ENCODE assay signal across 17 cellular contexts in the genomic region with DNA sequence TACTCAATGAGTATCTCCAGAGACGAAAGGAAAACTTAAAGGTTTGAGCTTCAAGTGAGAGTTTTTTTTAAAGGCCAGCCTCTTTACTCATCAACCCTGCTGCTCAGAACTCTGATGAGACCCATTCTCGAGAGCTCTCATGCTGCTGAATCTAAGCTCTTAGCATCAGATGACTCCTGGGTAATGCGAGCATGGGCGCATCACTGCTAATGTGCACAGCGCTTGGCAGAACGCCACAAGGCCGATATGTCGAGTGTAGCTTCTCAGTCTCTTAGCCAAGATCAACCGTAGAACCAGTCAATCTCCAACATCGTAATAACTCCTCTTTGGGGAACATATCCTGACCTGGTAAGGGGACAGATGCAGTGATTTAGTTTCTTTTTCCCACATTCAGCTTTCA. TPM values are rescaled to one million over a fixed set of nuclear protein-coding genes. Genes with fewer than 3 reads are reported as not detected.
DNase-seq lines count a peak whose midpoint lies in the region; ATAC-seq and TF ChIP-seq lines count a peak whose summit lies in the region.
"Had no signal": no experiment of that assay in that cellular context is flagged by ENCODE, and none has a peak within 500 bp of the region (broad histone marks: within the 10 kb centered on the region; RNA-seq: fewer than 3 reads in every experiment).

No MANE protein-coding gene starts in this region.

- H3K4me2 ChIP-seq in GM23248 (ENCODE audit: unreplicated experiment) (no peak overlapping the region), PC-3 (ENCODE audit: low read length) (no peak overlapping the region)

- WGBS in GM23248 (ENCODE audit: low coverage in 1 of 2, low lambda C conversion rate in 2 of 2, missing lambda C conversion rate in 2 of 2), 2 experiments: 87 to 89% methylated on average over 10 of the region's 10 CpGs

- H3K9me3 ChIP-seq in GM23248 (ENCODE audit: low read depth) (no peaks in the 10 kb centered on the region), PC-3 (ENCODE audit: low read length) (no peaks in the 10 kb centered on the region)
- H3K9me3 ChIP-seq: heart right ventricle had no signal

- H3K9me2 ChIP-seq in GM23248 (ENCODE audit: insufficient read depth) (no peaks in the 10 kb centered on the region), PC-3 (replicated peaks; ENCODE audit: low read length) (no peaks in the 10 kb centered on the region)

- peaks cover 13% of the 10 kb centered on the region for H3K4me1 ChIP-seq in GM23248 (ENCODE audit: insufficient read depth)
- H3K4me1 ChIP-seq in PC-3 (ENCODE audit: insufficient read depth, low read length): no peaks in the 10 kb centered on the region
- H3K4me1 ChIP-seq: heart right ventricle had no signal

- no TSS peak for BruUV-seq in PC-3 (replicated peaks; lab: Mats Ljungman, UMichigan)

- intact Hi-C loops in PC-3 (cut with micrococcal nuclease): no loop called here

- H2AFZ ChIP-seq in GM23248 (no peak overlapping the region), PC-3 (ENCODE audit: low read length) (no peak overlapping the region)

- H4K20me1 ChIP-seq in GM23248 (ENCODE audit: insufficient read depth) (no peaks in the 10 kb centered on the region), PC-3 (ENCODE audit: low read length) (no peaks in the 10 kb centered on the region)

- CTCF ChIA-PET in PC-3 (lab: Charles Lee): no interaction called here

- H3K4me3 ChIP-seq in GM23248: no peak overlapping the region
- H3K4me3 ChIP-seq in PC-3 (ENCODE audit: low read length): no peak overlapping the region
- H3K4me3 ChIP-seq: heart right ventricle, K562 had no signal

- POLR2A ChIA-PET in PC-3 (lab: Charles Lee; ENCODE audit: unreplicated experiment): no interaction called here

- H3K36me3 ChIP-seq in GM23248 (ENCODE audit: low read depth): no peaks in the 10 kb centered on the region
- H3K36me3 ChIP-seq in PC-3 (ENCODE audit: low read depth, low read length): no peaks in the 10 kb centered on the region
- H3K36me3 ChIP-seq: heart right ventricle had no signal

- in situ Hi-C loops in GM23248 (cut with MboI): no loop called here

- ATAC-seq in PC-3: no peak
- ATAC-seq: activated naive CD8-positive, alpha-beta T cell treated with anti-CD3 and anti-CD28 coated beads, Interleukin-2, amount 50 U/mL, for 24 hours; heart right ventricle; K562; natural killer cell treated with Interleukin-12 subunit alpha and Interleukin-12 subunit beta and Interleukin-15 and Interleukin-18, amount 100 ng/mL, for 72 hours; stimulated activated memory B cell treated with anti-CD40 and anti-IgM and Interleukin-4, amounts not matched to agents 10 μg/mL and 1 μg/mL and 100 μg/mL, for 72 hours had no signal

- DNase-seq in NCI-H1092 treated with DMSO at 0.1 percent for 48 hours (lab: John Stamatoyannopoulos, UW) (peak; percentile 56), NCI-H2107 (lab: John Stamatoyannopoulos, UW) (peak; percentile 11), NCI-H748 treated with DMSO at 0.1 percent for 48 hours (lab: John Stamatoyannopoulos, UW) (peak; percentile 11), left kidney (ENCODE audit: low read depth, low spot score) (peak; percentile 29), GM23248 (no peak), PC-3 (no peak), globus pallidus (ENCODE audit: low spot score) (no peak)
- DNase-seq: activated CD4-positive, CD25-positive, alpha-beta regulatory T cell; activated naive CD8-positive, alpha-beta T cell treated with anti-CD3 and anti-CD28 coated beads, Interleukin-2, amount 50 U/mL, for 24 hours; effector CD4-positive, alpha-beta T cell; heart right ventricle; mesenchymal stem cell; Right ventricle myocardium superior had no signal

- H3K79me2 ChIP-seq in GM23248 (ENCODE audit: insufficient read depth): no peaks in the 10 kb centered on the region
- H3K79me2 ChIP-seq in PC-3 (ENCODE audit: low read length): no peaks in the 10 kb centered on the region

- TF ChIP-seq CTCF in PC-3 (conservative IDR thresholded peaks at IDR 0.05; ENCODE audit: low read depth, low read length): no peak

- H3K27me3 ChIP-seq in GM23248 (replicated peaks; ENCODE audit: insufficient read depth) (no peaks in the 10 kb centered on the region), PC-3 (ENCODE audit: low read length) (peaks cover 25% of the 10 kb centered on the region)

- peaks cover 9% of the 10 kb centered on the region for H3F3A ChIP-seq in GM23248 (ENCODE audit: insufficient read depth)
- H3F3A ChIP-seq in PC-3 (ENCODE audit: low read length, unreplicated experiment): no peaks in the 10 kb centered on the region

- H3K9ac ChIP-seq in GM23248 (no peak overlapping the region), PC-3 (ENCODE audit: low read length) (no peak overlapping the region)

- H3K27ac ChIP-seq in GM23248: no peak overlapping the region
- no peak overlapping the region for H3K27ac ChIP-seq in PC-3 (ENCODE audit: low read length)
- H3K27ac ChIP-seq: heart right ventricle, HL-60 had no signal

RNA-seq across cellular contexts. Expression of gene TLN2, which starts 30.1 kb away (rescaled TPM):
- total RNA-seq in GM23248 (2014; rRNA removed; shearing (Covaris generic)): 24.1 and 31.2 TPM in 2 replicates
- 14.3 and 18.3 TPM in 2 replicates for polyA plus RNA-seq in GM23248 (2016; fragmentation: Nextera tagmentation; extraction: Ambion mirVana)
- total RNA-seq in PC-3 (2014; rRNA removed): 5.1 and 5.7 TPM in 2 replicates

Comparison
In these comparisons a context has a peak if more than half of its experiments do, and no peak if none do; other contexts are left out.
1. DNase-seq: peak in NCI-H1092 treated with DMSO at 0.1 percent for 48 hours (single experiment), NCI-H2107 (single experiment), NCI-H748 treated with DMSO at 0.1 percent for 48 hours (single experiment) and left kidney (single experiment); none in GM23248 (single experiment), PC-3 (single experiment) and globus pallidus (single experiment).